In genomic region chrX:35919536-35920309, GRCh38 we compare ENCODE assay signal across 10 cellular contexts. TPM values are rescaled to one million over a fixed set of nuclear protein-coding genes. Genes with fewer than 3 reads are reported as not detected.
DNase-seq lines count a peak whose midpoint lies in the region; ATAC-seq lines count a peak whose summit lies in the region.
"Had no signal": no experiment of that assay in that cellular context is flagged by ENCODE, and none has a peak within 500 bp of the region (broad histone marks: within the 10 kb centered on the region; RNA-seq: fewer than 3 reads in every experiment).

Gene CFAP47, plus strand, starts transcription at chrX:35919734. Its CDS starts 66 bp downstream, at chrX:35919800.

- H3K4me1 Mint-ChIP-seq in activated T-cell treated with anti-CD3 and anti-CD28 coated beads, Interleukin-2, amount 50 U/mL, for 4 hours (ENCODE audit: low read depth), result no peaks in the 10 kb centered on the region

- intact Hi-C loops in sciatic nerve (cut with DNase I), result no loop called here

- no peak within 1 kb of the TSS for H3K4me3 Mint-ChIP-seq in activated T-cell treated with anti-CD3 and anti-CD28 coated beads, Interleukin-2, amount 50 U/mL, for 4 hours

- H3K27me3 Mint-ChIP-seq in activated T-cell treated with anti-CD3 and anti-CD28 coated beads, Interleukin-2, amount 50 U/mL, for 4 hours (ENCODE audit: low read depth), result no peaks in the 10 kb centered on the region

- H3K36me3 Mint-ChIP-seq in activated T-cell treated with anti-CD3 and anti-CD28 coated beads, Interleukin-2, amount 50 U/mL, for 4 hours (ENCODE audit: insufficient read depth), result no peaks in the 10 kb centered on the region

- no peak within 1 kb of the TSS for H3K27ac ChIP-seq in HUES48 (ENCODE audit: low read depth, low read length)
- H3K27ac ChIP-seq: tibial nerve had no signal

- DNase-seq in SHP77 (lab: John Stamatoyannopoulos, UW) (peak; percentile 71 to 86), sciatic nerve (ENCODE audit: low spot score) (no peak), UCSD-AML1 (lab: John Stamatoyannopoulos, UW; ENCODE audit: unreplicated experiment) (no peak)
- DNase-seq in stimulated activated naive CD4-positive, alpha-beta T cell treated with Interleukin-2 at 50 U/mL for 16 hours (lab: John Stamatoyannopoulos, UW), result no peak
- DNase-seq in activated T-cell treated with anti-CD3 and anti-CD28 coated beads, Interleukin-2, amount 50 U/mL, for 4 hours, result no peak

- no peaks in the 10 kb centered on the region for H3K9me3 Mint-ChIP-seq in activated T-cell treated with anti-CD3 and anti-CD28 coated beads, Interleukin-2, amount 50 U/mL, for 4 hours

- no peak within 1 kb of the TSS for H3K9ac ChIP-seq in HUES48 (ENCODE audit: low read depth, low read length)
- no peak within 1 kb of the TSS for H3K9ac ChIP-seq in iPS-15b (ENCODE audit: low read depth, low read length)

- H3K4me3 ChIP-seq in HUES48 (ENCODE audit: low read depth, low read length), result peak within 1 kb of the TSS; percentile 79
- H3K4me3 ChIP-seq in iPS-15b (ENCODE audit: low read depth, low read length), result peak within 1 kb of the TSS; percentile 84

- H3K9me3 ChIP-seq in HUES48 (ENCODE audit: control insufficient read depth, insufficient read depth, low read length) (peaks cover 6% of the 10 kb centered on the region; the same call in 1 of the 2 replicates), iPS-15b (ENCODE audit: control insufficient read depth, insufficient read depth, low read length) (no peaks in the 10 kb centered on the region)
- H3K9me3 ChIP-seq: tibial nerve had no signal

- peaks cover 11% of the 10 kb centered on the region for H3K27me3 ChIP-seq in HUES48 (ENCODE audit: control insufficient read depth, insufficient read depth, low read length)
- H3K27me3 ChIP-seq in iPS-15b (ENCODE audit: control insufficient read depth, insufficient read depth, low read length), result peaks cover 13% of the 10 kb centered on the region
- H3K27me3 ChIP-seq: tibial nerve had no signal

- no peaks in the 10 kb centered on the region for H3K36me3 ChIP-seq in HUES48 (ENCODE audit: control insufficient read depth, insufficient read depth, low read length)
- H3K36me3 ChIP-seq in iPS-15b (ENCODE audit: control insufficient read depth, insufficient read depth, low read length), result no peaks in the 10 kb centered on the region
- H3K36me3 ChIP-seq: tibial nerve had no signal

- peak; percentile 36 for ATAC-seq in sciatic nerve
- no peak for ATAC-seq in HG03097 (IDR thresholded peaks at IDR 0.05; ENCODE audit: low FRiP score, unreplicated experiment)
- no peak for ATAC-seq in activated T-cell treated with anti-CD3 and anti-CD28 coated beads, Interleukin-2, amount 50 U/mL, for 4 hours

- H3K4me1 ChIP-seq in HUES48 (ENCODE audit: control insufficient read depth, insufficient read depth, low read length) (no peaks in the 10 kb centered on the region), iPS-15b (ENCODE audit: control insufficient read depth, insufficient read depth, low read length) (no peaks in the 10 kb centered on the region)
- H3K4me1 ChIP-seq: tibial nerve had no signal

RNA-seq across cellular contexts. Expression of gene CFAP47, which starts in this region (rescaled TPM):
- total RNA-seq in sciatic nerve, result 0.18 TPM
- total RNA-seq in activated T-cell treated with anti-CD3 and anti-CD28 coated beads, Interleukin-2, amount 50 U/mL, for 4 hours, result not detected
- total RNA-seq: LHCN-M2, tibial nerve had no signal

Comparison
In these comparisons a context has a peak if more than half of its experiments do, and no peak if none do; other contexts are left out.
1. Peak in ATAC-seq in sciatic nerve; RNA of the gene not detected or under 1 TPM.
2. DNase-seq: peak in SHP77 (2 of 2); none in sciatic nerve (single experiment), UCSD-AML1 (single experiment), stimulated activated naive CD4-positive, alpha-beta T cell treated with Interleukin-2 at 50 U/mL for 16 hours (single experiment) and activated T-cell treated with anti-CD3 and anti-CD28 coated beads, Interleukin-2, amount 50 U/mL, for 4 hours (single experiment).